Comparison of ENCODE assay signal across 24 cellular contexts in genomic region chr11:130798801-130799200, GRCh38.
DNase-seq lines count a peak whose midpoint lies in the region; ATAC-seq, FAIRE-seq and TF ChIP-seq lines count a peak whose summit lies in the region.
"Had no signal": no experiment of that assay in that cellular context is flagged by ENCODE, and none has a peak within 500 bp of the region (broad histone marks: within the 10 kb centered on the region; RNA-seq: fewer than 3 reads in every experiment).

No MANE protein-coding gene starts in this region.

- peak overlapping the region; percentile 37; the same call in 1 of the 2 replicates for H2BK120ac ChIP-seq in IMR-90 (ENCODE audit: low read depth, low read length)
- H2BK120ac ChIP-seq in mesenchymal stem cell (ENCODE audit: low read depth, low read length), result no peak overlapping the region

- H3K27ac Mint-ChIP-seq in astrocyte (ENCODE audit: unreplicated experiment), result peak overlapping the region; percentile 97

- no peak overlapping the region for H2BK12ac ChIP-seq in mesenchymal stem cell (ENCODE audit: low read length in 2 of 2)

- H3K9me1 ChIP-seq in IMR-90 (ENCODE audit: insufficient read depth, low read length), result peaks cover 15% of the 10 kb centered on the region

- DNase-seq in IMR-90, result no peak
- DNase-seq in astrocyte (ENCODE audit: low read depth), result peak; percentile 49
- DNase-seq in mesenchymal stem cell, result no peak
- no peak for DNase-seq in testis
- no peak for DNase-seq in right lobe of liver
- no peak for DNase-seq in NCI-H1417 (lab: John Stamatoyannopoulos, UW)
- DNase-seq: 8988T, COR-L47, GOT3, KG1, MM.1S, NCI-H1105, NCI-H1930, NCI-H2171, NCI-H510A treated with DMSO at 0.1 percent for 48 hours, T-helper 1 cell had no signal

- no peaks in the 10 kb centered on the region for H3K27me3 Mint-ChIP-seq in astrocyte (ENCODE audit: low read depth, unreplicated experiment)

- H2BK20ac ChIP-seq in IMR-90 (ENCODE audit: low read depth, low read length), result no peak overlapping the region

- in situ Hi-C loops in IMR-90 (cut with MboI; ENCODE audit: low sequenced_read_pairs), result no loop called here

- H3K79me1 ChIP-seq in IMR-90 (ENCODE audit: low read depth in 1 of 2, low read length in 2 of 2), result no peaks in the 10 kb centered on the region
- H3K79me1 ChIP-seq in mesenchymal stem cell (replicated peaks; ENCODE audit: low read length, poor library complexity, severe bottlenecking), result no peaks in the 10 kb centered on the region

- no peak overlapping the region for H3K9ac ChIP-seq in IMR-90 (ENCODE audit: low read depth, low read length)
- H3K9ac ChIP-seq in astrocyte (ENCODE audit: low read length), result peak overlapping the region; percentile 52
- H3K9ac ChIP-seq in mesenchymal stem cell (ENCODE audit: low read length), result no peak overlapping the region

- H3K79me2 ChIP-seq in ACC112 (ENCODE audit: control insufficient read depth, insufficient read depth, low read length, unreplicated experiment), result no peaks in the 10 kb centered on the region
- no peaks in the 10 kb centered on the region for H3K79me2 ChIP-seq in astrocyte (ENCODE audit: insufficient read depth, low read length)

- H4K91ac ChIP-seq in IMR-90 (ENCODE audit: insufficient read depth, low read depth, low read length) (no peak overlapping the region), mesenchymal stem cell (ENCODE audit: low read length) (no peak overlapping the region)

- H4K8ac ChIP-seq in IMR-90 (ENCODE audit: low read depth in 2 of 2, low read length in 2 of 2), result no peak overlapping the region; a peak in 1 of 4 replicates
- no peak overlapping the region for H4K8ac ChIP-seq in mesenchymal stem cell (ENCODE audit: low read length)

- no peak overlapping the region for H3K56ac ChIP-seq in IMR-90 (ENCODE audit: extremely low read depth, insufficient read depth, low read length)

- H3K27ac ChIP-seq in ACC112 (ENCODE audit: low read depth, low read length), result peak overlapping the region; percentile 91
- no peak overlapping the region; the same call in 1 of the 2 replicates for H3K27ac ChIP-seq in IMR-90 (ENCODE audit: insufficient read depth, low read length)
- peak overlapping the region; percentile 83 for H3K27ac ChIP-seq in astrocyte (ENCODE audit: low read depth, low read length)
- peak overlapping the region; percentile 49 for H3K27ac ChIP-seq in mesenchymal stem cell (ENCODE audit: low read length, poor library complexity, severe bottlenecking)
- no peak overlapping the region for H3K27ac ChIP-seq in testis
- H3K27ac ChIP-seq in right lobe of liver, result no peak overlapping the region
- H3K27ac ChIP-seq: C4-2B, RWPE1, SK-N-MC had no signal

- no peak for FAIRE-seq in astrocyte (lab: Jason Lieb, UNC)
- FAIRE-seq: G401.6, GM12891, GM19239 had no signal

- H2BK15ac ChIP-seq in IMR-90 (ENCODE audit: low read depth, low read length) (0 out of 3 replicates have a peak overlapping the region, but pooled peaks have one; percentile 50), mesenchymal stem cell (ENCODE audit: low read depth, poor library complexity, severe bottlenecking) (no peak overlapping the region)

- intact Hi-C loops in IMR-90 (cut with micrococcal nuclease), result no loop called here
- intact Hi-C loops in testis (cut with DNase I; ENCODE audit: low total_unique reads), result no loop called here
- intact Hi-C loops in right lobe of liver (cut with DNase I), result no loop called here

- no peak overlapping the region for H3K4me2 ChIP-seq in IMR-90 (ENCODE audit: low read depth, low read length)
- H3K4me2 ChIP-seq in astrocyte (ENCODE audit: low read length), result peak overlapping the region; percentile 21
- no peak overlapping the region for H3K4me2 ChIP-seq in mesenchymal stem cell (ENCODE audit: low read length, poor library complexity, severe bottlenecking)

- WGBS in IMR-90 (ENCODE audit: extremely low coverage in 2 of 2, insufficient read length in 1 of 2), 2 experiments, result no CpG with 5 or more reads among the region's 4 CpGs
- WGBS in mesenchymal stem cell, result 92% methylated on average over 2 of the region's 4 CpGs
- WGBS in testis, 2 donors, result 93 to 96% methylated on average over 4 of the region's 4 CpGs
- WGBS in right lobe of liver (ENCODE audit: insufficient coverage, low coverage, low lambda C conversion rate, missing lambda C conversion rate), result 35% methylated on average over 2 of the region's 4 CpGs

- H3K14ac ChIP-seq in IMR-90 (replicated peaks; ENCODE audit: low read depth, low read length), result 0 out of 2 replicates have a peak overlapping the region, but pooled peaks have one; percentile 4
- H3K14ac ChIP-seq in mesenchymal stem cell (ENCODE audit: low read length in 2 of 2), result no peak overlapping the region

- TF ChIP-seq RAD21 in IMR-90 (IDR thresholded peaks at IDR 0.05; ENCODE audit: low read length), result no peak

- no peak overlapping the region for H4K5ac ChIP-seq in IMR-90 (ENCODE audit: low read depth, low read length)

- H3K27me3 ChIP-seq in ACC112 (ENCODE audit: insufficient read depth, low read length) (no peaks in the 10 kb centered on the region), IMR-90 (ENCODE audit: control insufficient read depth, insufficient read depth, low read length) (no peaks in the 10 kb centered on the region), astrocyte (ENCODE audit: insufficient read depth, low read length) (no peaks in the 10 kb centered on the region), mesenchymal stem cell (ENCODE audit: control insufficient read depth in 1 of 2, insufficient read depth in 1 of 2, low read length in 2 of 2) (no peaks in the 10 kb centered on the region), testis (no peaks in the 10 kb centered on the region), right lobe of liver (no peaks in the 10 kb centered on the region)

- TF ChIP-seq POLR2A in IMR-90 (IDR thresholded peaks at IDR 0.05; ENCODE audit: low read depth, low read length), result no peak
- no peak for TF ChIP-seq POLR2A in testis (IDR thresholded peaks at IDR 0.05)
- no peak for TF ChIP-seq POLR2A in right lobe of liver (IDR thresholded peaks at IDR 0.05)

- H3K4me1 ChIP-seq in ACC112 (ENCODE audit: control insufficient read depth, insufficient read depth, low read length, unreplicated experiment) (peaks cover 32% of the 10 kb centered on the region), IMR-90 (ENCODE audit: control insufficient read depth, insufficient read depth, low read length) (peaks cover 8% of the 10 kb centered on the region), astrocyte (ENCODE audit: insufficient read depth, low read length) (peaks cover 23% of the 10 kb centered on the region), mesenchymal stem cell (ENCODE audit: control insufficient read depth, insufficient read depth, low read depth, low read length) (peaks cover 12% of the 10 kb centered on the region), testis (no peaks in the 10 kb centered on the region), right lobe of liver (no peaks in the 10 kb centered on the region)

- H2AK5ac ChIP-seq in IMR-90 (ENCODE audit: low read depth, low read length) (peak overlapping the region; percentile 49; the same call in 1 of the 2 replicates), mesenchymal stem cell (ENCODE audit: low read length, severe bottlenecking) (peak overlapping the region; percentile 80)

- H3K36me3 Mint-ChIP-seq in astrocyte (ENCODE audit: low read depth, unreplicated experiment), result no peaks in the 10 kb centered on the region

- H4K20me1 ChIP-seq in IMR-90 (ENCODE audit: insufficient read depth, low read length) (no peaks in the 10 kb centered on the region; the same call in 1 of the 2 replicates), astrocyte (ENCODE audit: insufficient read depth, low read length) (no peaks in the 10 kb centered on the region)

- POLR2A ChIA-PET in IMR-90 (lab: Charles Lee; ENCODE audit: unreplicated experiment), result no interaction called here

- H3K4me3 ChIP-seq in ACC112 (ENCODE audit: low read depth, low read length), result no peak overlapping the region
- no peak overlapping the region for H3K4me3 ChIP-seq in IMR-90 (ENCODE audit: insufficient read depth, low read depth, low read length)
- H3K4me3 ChIP-seq in astrocyte (ENCODE audit: insufficient read depth, low read depth, low read length), result no peak overlapping the region
- H3K4me3 ChIP-seq in mesenchymal stem cell (ENCODE audit: insufficient read depth in 1 of 2, low read depth in 1 of 2, low read length in 2 of 2), result no peak overlapping the region
- no peak overlapping the region for H3K4me3 ChIP-seq in testis
- no peak overlapping the region for H3K4me3 ChIP-seq in right lobe of liver
- H3K4me3 ChIP-seq: SK-N-MC had no signal

- ATAC-seq in IMR-90 (ENCODE audit: low read depth) (no peak), GM19351 (IDR thresholded peaks at IDR 0.05; ENCODE audit: unreplicated experiment) (no peak), right lobe of liver (no peak)

- no TSS peak for BruUV-seq in IMR-90 (replicated peaks; lab: Mats Ljungman, UMichigan)

- TF ChIP-seq CTCF in IMR-90 (conservative IDR thresholded peaks at IDR 0.05; ENCODE audit: low read depth, low read length) (no peak), astrocyte (IDR thresholded peaks at IDR 0.05; ENCODE audit: insufficient read depth, low read depth, low read length) (no peak), testis (IDR thresholded peaks at IDR 0.05) (no peak), right lobe of liver (IDR thresholded peaks at IDR 0.05) (no peak)

- H3K9me3 Mint-ChIP-seq in astrocyte (ENCODE audit: unreplicated experiment), result peaks cover 7% of the 10 kb centered on the region

- H2BK5ac ChIP-seq in IMR-90 (ENCODE audit: low read depth, low read length, poor library complexity, severe bottlenecking), result peak overlapping the region; percentile 15
- H2BK5ac ChIP-seq in mesenchymal stem cell (ENCODE audit: low read depth, low read length, poor library complexity, severe bottlenecking), result no peak overlapping the region

- H3K9me3 ChIP-seq in IMR-90 (ENCODE audit: control insufficient read depth, insufficient read depth, low read length) (no peaks in the 10 kb centered on the region), astrocyte (ENCODE audit: insufficient read depth, low read depth, low read length) (no peaks in the 10 kb centered on the region), mesenchymal stem cell (ENCODE audit: control insufficient read depth, low read length) (no peaks in the 10 kb centered on the region), testis (no peaks in the 10 kb centered on the region), right lobe of liver (no peaks in the 10 kb centered on the region)

- CTCF ChIA-PET in IMR-90 (lab: Yijun Ruan, JAX), result no interaction called here

- peaks cover 22% of the 10 kb centered on the region for H3K4me1 Mint-ChIP-seq in astrocyte (ENCODE audit: low read depth, unreplicated experiment)

- H2AK9ac ChIP-seq in IMR-90 (replicated peaks; ENCODE audit: low read depth, low read length, poor library complexity), result no peak overlapping the region

- H2AFZ ChIP-seq in ACC112 (ENCODE audit: low read length, unreplicated experiment), result no peak overlapping the region
- H2AFZ ChIP-seq in IMR-90 (replicated peaks; ENCODE audit: low read length, poor library complexity), result no peak overlapping the region
- no peak overlapping the region for H2AFZ ChIP-seq in astrocyte (ENCODE audit: low read depth, low read length)
- no peak overlapping the region for H2AFZ ChIP-seq in mesenchymal stem cell (ENCODE audit: low read depth, low read length)

- H3K23ac ChIP-seq in IMR-90 (ENCODE audit: low read depth, low read length), result no peak overlapping the region
- no peak overlapping the region for H3K23ac ChIP-seq in mesenchymal stem cell (ENCODE audit: low read length in 2 of 2)

- peak overlapping the region; percentile 3 for H3K4me3 Mint-ChIP-seq in astrocyte (ENCODE audit: unreplicated experiment)

- dilution Hi-C loops in IMR-90 (cut with HindIII; ENCODE audit: low sequenced_read_pairs, unreplicated experiment), result no loop called here

- H3K36me3 ChIP-seq in ACC112 (ENCODE audit: insufficient read depth, low read length) (no peaks in the 10 kb centered on the region), IMR-90 (ENCODE audit: control insufficient read depth, insufficient read depth, low read length) (no peaks in the 10 kb centered on the region), astrocyte (ENCODE audit: insufficient read depth, low read length) (no peaks in the 10 kb centered on the region), mesenchymal stem cell (ENCODE audit: control insufficient read depth in 1 of 2, insufficient read depth in 2 of 2, low read depth in 1 of 2, low read length in 2 of 2) (no peaks in the 10 kb centered on the region), testis (ENCODE audit: low read depth, missing control alignments) (no peaks in the 10 kb centered on the region), right lobe of liver (no peaks in the 10 kb centered on the region)

- no peak overlapping the region for H3K18ac ChIP-seq in IMR-90 (ENCODE audit: low read depth, low read length)
- no peak overlapping the region for H3K18ac ChIP-seq in mesenchymal stem cell (ENCODE audit: low read depth in 1 of 2, low read length in 2 of 2)

- H3K4ac ChIP-seq in IMR-90 (ENCODE audit: low read depth, low read length), result peak overlapping the region; percentile 81
- no peak overlapping the region for H3K4ac ChIP-seq in mesenchymal stem cell (ENCODE audit: low read depth in 1 of 2, low read length in 2 of 2)

Comparison
In these comparisons a context has a peak if more than half of its experiments do, and no peak if none do; other contexts are left out.
1. H3K27ac ChIP-seq: peak in ACC112 (single experiment), astrocyte (single experiment) and mesenchymal stem cell (single experiment); none in IMR-90 (single experiment), testis (0 of 2) and right lobe of liver (0 of 3).